ENCODE assay signal across 9 cellular contexts in genomic region chr2:38301340-38301968, GRCh38.
DNase-seq lines count a peak whose midpoint lies in the region; ATAC-seq, FAIRE-seq and TF ChIP-seq lines count a peak whose summit lies in the region.
"Had no signal": no experiment of that assay in that cellular context is flagged by ENCODE, and none has a peak within 500 bp of the region (broad histone marks: within the 10 kb centered on the region; RNA-seq: fewer than 3 reads in every experiment).

No MANE protein-coding gene starts in this region.

- TF ChIP-seq POLR2A in A549 (IDR thresholded peaks at IDR 0.05; ENCODE audit: low read length) = no peak

- CTCF ChIA-PET in A549 (lab: Yijun Ruan, JAX) = interaction anchor here (0.6 to 1.2 kb wide), 3 partner anchors 10 to 91 kb away, joined by 3 read pairs; no protein-coding TSS in a partner anchor

- peaks cover 36% of the 10 kb centered on the region for H3K4me1 Mint-ChIP-seq in endodermal cell

- no peak overlapping the region for H2AK5ac ChIP-seq in trophoblast cell (ENCODE audit: low read length)

- H3K9me3 ChIP-seq in A549 (no peaks in the 10 kb centered on the region), endodermal cell (ENCODE audit: control insufficient read depth, low read length) (no peaks in the 10 kb centered on the region), trophoblast cell (ENCODE audit: insufficient read depth, low read depth, low read length) (no peaks in the 10 kb centered on the region)

- no peak overlapping the region for H3K9ac ChIP-seq in endodermal cell (ENCODE audit: extremely low read depth, low read length, poor library complexity, severe bottlenecking)
- no peak overlapping the region for H3K9ac ChIP-seq in trophoblast cell (ENCODE audit: low read length)

- H3K4me3 Mint-ChIP-seq in endodermal cell = no peak overlapping the region

- no peak overlapping the region for H3K18ac ChIP-seq in trophoblast cell (ENCODE audit: low read length)

- no peak for DNase-seq in A549 (ENCODE audit: low read depth in 1 of 2, low spot score in 1 of 2)
- peak; percentile 69 for DNase-seq in endodermal cell
- DNase-seq in NCI-H1105 treated with DMSO at 0.1 percent for 48 hours (lab: John Stamatoyannopoulos, UW) = no peak
- no peak for DNase-seq in trophoblast cell
- no peak for DNase-seq in NCI-H146 (lab: John Stamatoyannopoulos, UW)
- DNase-seq in NCI-H774 (lab: John Stamatoyannopoulos, UW) = no peak

- no peak overlapping the region for H2BK5ac ChIP-seq in trophoblast cell (ENCODE audit: low read depth, low read length, poor library complexity)

- no peaks in the 10 kb centered on the region for H3K79me2 ChIP-seq in trophoblast cell (ENCODE audit: control insufficient read depth, insufficient read depth, low read length, poor library complexity)

- no peak overlapping the region for H2AFZ ChIP-seq in trophoblast cell (ENCODE audit: insufficient read depth, low read length, poor library complexity)

- no peaks in the 10 kb centered on the region for H3K27me3 ChIP-seq in endodermal cell (ENCODE audit: control insufficient read depth, insufficient read depth, low read length, poor library complexity, severe bottlenecking)
- no peaks in the 10 kb centered on the region for H3K27me3 ChIP-seq in trophoblast cell (ENCODE audit: insufficient read depth, low read length)

- no peak overlapping the region for H4K12ac ChIP-seq in trophoblast cell (ENCODE audit: low read depth, low read length)

- POLR2A ChIA-PET in A549 (lab: Yijun Ruan, JAX) = no interaction called here

- H3K4me2 ChIP-seq in A549 (no peak overlapping the region), trophoblast cell (ENCODE audit: low read length) (no peak overlapping the region)

- H2BK12ac ChIP-seq in trophoblast cell (ENCODE audit: low read length) = no peak overlapping the region

- no peaks in the 10 kb centered on the region for H3K79me1 ChIP-seq in trophoblast cell (ENCODE audit: low read length)

- 84% methylated on average over 3 of the region's 3 CpGs for WGBS in A549 (ENCODE audit: missing lambda C conversion rate)
- 85 to 95% methylated on average over 2 to 3 of the region's 3 CpGs for WGBS in endodermal cell (ENCODE audit: insufficient coverage in 1 of 2, insufficient read length in 1 of 2), 2 experiments
- no CpG with 5 or more reads among the region's 3 CpGs for WGBS in trophoblast cell (ENCODE audit: extremely low coverage, insufficient coverage, insufficient read length)

- H3K4ac ChIP-seq in trophoblast cell (ENCODE audit: low read depth, low read length) = no peak overlapping the region

- no peak for FAIRE-seq in A549 (lab: Jason Lieb, UNC)
- FAIRE-seq: urothelium cell line had no signal

- TF ChIP-seq CTCF in A549 (IDR thresholded peaks at IDR 0.05) = no peak
- no peak for TF ChIP-seq CTCF in endodermal cell (conservative IDR thresholded peaks at IDR 0.05)

- no peak overlapping the region for H4K8ac ChIP-seq in trophoblast cell (ENCODE audit: low read depth, low read length)

- H3K27me3 Mint-ChIP-seq in endodermal cell (ENCODE audit: insufficient read depth) = no peaks in the 10 kb centered on the region

- no peak overlapping the region for H3K23ac ChIP-seq in trophoblast cell (ENCODE audit: low read length)

- H3K4me1 ChIP-seq in A549 (peaks cover 9% of the 10 kb centered on the region), endodermal cell (ENCODE audit: control insufficient read depth, insufficient read depth, low read length) (peaks cover 11% of the 10 kb centered on the region), trophoblast cell (ENCODE audit: control insufficient read depth in 1 of 2, insufficient read depth in 2 of 2, low read length in 2 of 2) (peaks cover 0 to 4% of the 10 kb centered on the region in 2 experiments)

- H2BK120ac ChIP-seq in trophoblast cell (ENCODE audit: insufficient read depth, low read length, poor library complexity) = no peak overlapping the region

- H3K9me3 Mint-ChIP-seq in endodermal cell = no peaks in the 10 kb centered on the region

- TF ChIP-seq EP300 in A549 (IDR thresholded peaks at IDR 0.05) = no peak

- no peak overlapping the region for H3K14ac ChIP-seq in trophoblast cell (ENCODE audit: low read length)

- H3K27ac ChIP-seq in A549 (no peak overlapping the region), endodermal cell (ENCODE audit: low read depth, low read length) (no peak overlapping the region), trophoblast cell (ENCODE audit: low read depth, low read length) (no peak overlapping the region)

- H3K36me3 Mint-ChIP-seq in endodermal cell (ENCODE audit: low read depth) = peaks cover 74% of the 10 kb centered on the region

- TF ChIP-seq RAD21 in A549 (conservative IDR thresholded peaks at IDR 0.05 in 1 of 2, IDR thresholded peaks at IDR 0.05 in 1 of 2) = no peak

- peaks cover 96% of the 10 kb centered on the region for H3K36me3 ChIP-seq in endodermal cell (ENCODE audit: control insufficient read depth, insufficient read depth, low read length)
- peaks cover 2 to 9% of the 10 kb centered on the region in 2 experiments for H3K36me3 ChIP-seq in trophoblast cell (ENCODE audit: control insufficient read depth in 1 of 2, insufficient read depth in 2 of 2, low read length in 2 of 2)

- no peak overlapping the region for H4K91ac ChIP-seq in trophoblast cell (ENCODE audit: low read depth, low read length)

- H3K4me3 ChIP-seq in A549 = no peak overlapping the region
- H3K4me3 ChIP-seq in endodermal cell (ENCODE audit: low read length) = no peak overlapping the region
- H3K4me3 ChIP-seq in trophoblast cell (ENCODE audit: low read depth, low read length) = no peak overlapping the region

- peak overlapping the region; percentile 81 for H3K27ac Mint-ChIP-seq in endodermal cell

- peak; percentile 19 to 59; a peak in 3 of 6 replicates for ATAC-seq in A549
- ATAC-seq in GM19463 (IDR thresholded peaks at IDR 0.05; ENCODE audit: unreplicated experiment) = peak; percentile 56
- peak; percentile 68 for ATAC-seq in HG03460 (IDR thresholded peaks at IDR 0.05; ENCODE audit: unreplicated experiment)

TF ChIP-seq in A549, 52 proteins besides CTCF, POLR2A, EP300 and RAD21:
- TF ChIP-seq HOXB5 (CRISPR knock-in tag; IDR thresholded peaks at IDR 0.05) (no peak), ZSCAN20 (CRISPR knock-in tag; IDR thresholded peaks at IDR 0.05) (no peak)
TF ChIP-seq in A549: peak in this region for 0.
